In genomic region chr17:77999413-78000173, GRCh38 we compare ENCODE assay signal across 13 cellular contexts. TPM values are rescaled to one million over a fixed set of nuclear protein-coding genes. Genes with fewer than 3 reads are reported as not detected.
A peak's percentile ranks its signal among the peaks of the same experiment; 100 is the strongest.
DNase-seq lines count a peak whose midpoint lies in the region; ATAC-seq and TF ChIP-seq lines count a peak whose summit lies in the region.
"Had no signal": no experiment of that assay in that cellular context is flagged by ENCODE, and none has a peak within 500 bp of the region (broad histone marks: within the 10 kb centered on the region; RNA-seq: fewer than 3 reads in every experiment).

No MANE protein-coding gene starts in this region.

- no peak overlapping the region for H3K4me3 ChIP-seq in fibroblast of the aortic adventitia (ENCODE audit: low read depth, low read length)
- H3K4me3 ChIP-seq in aorta (ENCODE audit: low read length in 2 of 2): no peak overlapping the region
- H3K4me3 ChIP-seq: BLaER1 had no signal

- TF ChIP-seq CTCF in fibroblast of the aortic adventitia (IDR thresholded peaks at IDR 0.05; ENCODE audit: insufficient read depth, low read length): no peak

- DNase-seq in stimulated activated CD4-positive, alpha-beta T cell treated with anti-CD3 and anti-CD28 coated beads, Interleukin-15, amount 100 ng/mL, for 24 hours: peak; percentile 14
- no peak for DNase-seq in stimulated activated CD4-positive, alpha-beta T cell treated with anti-CD3 and anti-CD28 coated beads, Interleukin-2, amount 100 ng/mL, for 24 hours
- no peak for DNase-seq in T-cell
- DNase-seq in fibroblast of the aortic adventitia (ENCODE audit: low read depth): peak; percentile 40
- DNase-seq in aorta: no peak
- no peak for DNase-seq in middle frontal gyrus (ENCODE audit: extremely low spot score, low spot score)
- DNase-seq: anterior cingulate cortex; NCI-H748 treated with DMSO at 0.1 percent for 48 hours; stimulated activated CD4-positive, alpha-beta T cell treated with anti-CD3 and anti-CD28 coated beads, Interleukin-2, amount 100 ng/mL, for 48 hours; T-helper 2 cell had no signal

- peaks cover 89 to 91% (median 91%) of the 10 kb centered on the region in 3 donors for H3K4me1 Mint-ChIP-seq in T-cell

- H3K27ac Mint-ChIP-seq in T-cell: peak overlapping the region; percentile 30 to 53

- 76 to 78% methylated on average over 7 of the region's 7 CpGs for WGBS in aorta, 2 donors

- intact Hi-C loops in aorta (cut with DNase I): loop anchor here in 1 of 2 donors (5.0 kb wide), 1 partner anchor 37 kb away; no protein-coding TSS in a partner anchor

- peaks cover 6 to 9% of the 10 kb centered on the region in 2 donors for H3K4me1 ChIP-seq in aorta (ENCODE audit: control insufficient read depth in 1 of 2, insufficient read depth in 2 of 2, low read length in 2 of 2)

- H3K36me3 ChIP-seq in aorta (ENCODE audit: control insufficient read depth in 1 of 2, insufficient read depth in 2 of 2, low read length in 1 of 2): no peaks in the 10 kb centered on the region

- no peaks in the 10 kb centered on the region for H3K27me3 ChIP-seq in aorta (ENCODE audit: control insufficient read depth in 1 of 2, insufficient read depth in 2 of 2, low read length in 1 of 2)
- H3K27me3 ChIP-seq: BLaER1 had no signal

- H3K9me3 ChIP-seq in aorta (ENCODE audit: control insufficient read depth, low read length): no peaks in the 10 kb centered on the region
- H3K9me3 ChIP-seq: BLaER1 had no signal

- no peak for ATAC-seq in T-cell (replicated peaks in 1 of 4)
- no peak for ATAC-seq in GM19035 (IDR thresholded peaks at IDR 0.05; ENCODE audit: unreplicated experiment)
- ATAC-seq in aorta (ENCODE audit: low FRiP score): no peak
- no peak for ATAC-seq in GM21390 (IDR thresholded peaks at IDR 0.05; ENCODE audit: unreplicated experiment)

- CTCF ChIA-PET in T-cell (lab: Charles Lee): interaction anchor here in 1 of 2 donors (0.6 kb wide), 1 partner anchor 1109 kb away, joined by 5 read pairs; no protein-coding TSS in a partner anchor

- peak overlapping the region in 1 of 3 donors; percentile 17 for H3K4me3 Mint-ChIP-seq in T-cell

- H3K36me3 Mint-ChIP-seq in T-cell: peaks cover 26% of the 10 kb centered on the region

- H3K27ac ChIP-seq in aorta (ENCODE audit: low read depth in 1 of 2, low read length in 2 of 2): peak overlapping the region in 1 of 2 donors; percentile 82
- H3K27ac ChIP-seq: BLaER1 had no signal

- POLR2A ChIA-PET in T-cell (lab: Charles Lee): no interaction called here

- H3K9me3 Mint-ChIP-seq in T-cell: no peaks in the 10 kb centered on the region

- H3K27me3 Mint-ChIP-seq in T-cell: no peaks in the 10 kb centered on the region

RNA-seq across cellular contexts. Expression of gene TNRC6C, which starts 41.1 kb away (rescaled TPM):
- 100 to 1,000 TPM in 1 of 5 donors, 10 to 100 TPM in 4; 87.1 to 116 (median 94.3) TPM for total RNA-seq in T-cell
- total RNA-seq in fibroblast of the aortic adventitia (ENCODE audit: low replicate concordance): 6.4 and 10.3 TPM in 2 replicates
- total RNA-seq in aorta: 10 to 100 TPM; 45.7 to 62.2 TPM
- 10 to 100 TPM in 1 of 2 donors, 1 to 10 TPM in 1; 3.3 to 11.6 TPM for polyA plus RNA-seq in aorta

Comparison
In these comparisons a context has a peak if more than half of its experiments do, and no peak if none do; other contexts are left out.
1. DNase-seq: peak in stimulated activated CD4-positive, alpha-beta T cell treated with anti-CD3 and anti-CD28 coated beads, Interleukin-15, amount 100 ng/mL, for 24 hours (single experiment) and fibroblast of the aortic adventitia (single experiment); none in stimulated activated CD4-positive, alpha-beta T cell treated with anti-CD3 and anti-CD28 coated beads, Interleukin-2, amount 100 ng/mL, for 24 hours (0 of 2), T-cell (0 of 34), aorta (0 of 2) and middle frontal gyrus (single experiment).